26 cellular contexts compared by ENCODE assay signal in the genomic region with DNA sequence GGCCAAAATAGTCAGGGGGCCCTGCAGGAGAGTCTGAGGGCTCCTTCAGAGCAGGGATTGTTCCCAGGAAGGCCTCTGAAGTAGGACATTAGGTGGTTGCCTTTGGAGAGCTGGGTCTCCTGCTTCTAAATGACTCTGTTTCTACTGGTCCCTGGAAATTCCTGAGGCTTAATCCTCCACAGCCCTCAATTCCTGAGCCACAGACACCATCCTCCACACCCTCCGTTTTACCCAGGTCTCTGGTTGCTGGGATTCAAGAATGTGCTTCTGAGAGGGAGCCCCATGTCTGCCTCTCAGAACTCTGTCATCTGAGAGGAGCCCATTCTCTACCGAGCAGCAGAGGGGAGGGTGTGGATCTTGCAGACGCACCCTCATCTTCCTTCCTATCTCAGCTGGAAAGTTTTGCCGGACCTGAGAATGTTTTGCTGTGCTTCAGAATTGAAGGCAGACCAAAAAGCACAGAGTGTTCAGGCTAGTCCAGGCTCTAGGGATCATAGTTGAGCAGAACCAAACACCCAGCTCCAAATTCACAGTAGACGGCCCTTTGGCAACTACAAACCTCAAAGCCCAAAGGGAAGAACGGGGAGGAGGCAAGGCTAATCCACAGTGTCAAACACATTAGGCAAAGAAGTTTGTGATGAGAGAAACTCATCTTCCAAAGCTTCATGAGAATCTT. TPM values are rescaled to one million over a fixed set of nuclear protein-coding genes. Genes with fewer than 3 reads are reported as not detected.
DNase-seq lines count a peak whose midpoint lies in the region; ATAC-seq and TF ChIP-seq lines count a peak whose summit lies in the region.
"Had no signal": no experiment of that assay in that cellular context is flagged by ENCODE, and none has a peak within 500 bp of the region (broad histone marks: within the 10 kb centered on the region; RNA-seq: fewer than 3 reads in every experiment).

No MANE protein-coding gene starts in this region.

- WGBS in esophagus muscularis mucosa, result 78% methylated on average over 5 of the region's 6 CpGs
- WGBS in mesenchymal stem cell, result 91% methylated on average over 5 of the region's 6 CpGs

- H3K4me2 ChIP-seq in mesenchymal stem cell (ENCODE audit: low read length, poor library complexity, severe bottlenecking), result no peak overlapping the region
- H3K4me2 ChIP-seq: A549 had no signal

- H3K27ac ChIP-seq in esophagus muscularis mucosa (replicated peaks in 1 of 4), result peak overlapping the region; percentile 45 to 65 (median 62)
- H3K27ac ChIP-seq in mesenchymal stem cell (ENCODE audit: low read length, poor library complexity, severe bottlenecking), result no peak overlapping the region
- H3K27ac ChIP-seq: A549, upper lobe of left lung had no signal

- H2AK5ac ChIP-seq in mesenchymal stem cell (ENCODE audit: low read length, severe bottlenecking), result peak overlapping the region; percentile 18

- H3K79me1 ChIP-seq in mesenchymal stem cell (replicated peaks; ENCODE audit: low read length, poor library complexity, severe bottlenecking), result no peaks in the 10 kb centered on the region

- DNase-seq in AG20443 (ENCODE audit: low spot score) (peak; percentile 18), esophagus muscularis mucosa (ENCODE audit: extremely low spot score) (peak; percentile 89), mesenchymal stem cell (no peak), sciatic nerve (ENCODE audit: low spot score) (no peak), NCI-H1436 treated with DMSO at 0.1 percent for 48 hours (lab: John Stamatoyannopoulos, UW) (no peak), iPS-NIHi7 (ENCODE audit: extremely low spot score) (no peak)
- DNase-seq: activated CD4-positive, alpha-beta T cell treated with anti-CD3 and anti-CD28 coated beads, Interleukin-2, amount 50 U/mL, for 1 hour; activated gamma-delta T cell treated with Interleukin-2 at 50 U/mL for 16 hours; activated T-cell treated with anti-CD3 and anti-CD28 coated beads for 4 hours; amniotic stem cell; C1 segment of cervical spinal cord; central memory CD4-positive, alpha-beta T cell; GDM1; kidney; MG63; NCI-H748 treated with DMSO at 0.1 percent for 48 hours; SHP77 treated with DMSO at 0.1 percent for 48 hours; stimulated activated naive CD4-positive, alpha-beta T cell; T-cell; upper lobe of left lung had no signal

- H3K36me3 ChIP-seq in esophagus muscularis mucosa, result no peaks in the 10 kb centered on the region
- H3K36me3 ChIP-seq in mesenchymal stem cell (ENCODE audit: control insufficient read depth in 1 of 2, insufficient read depth in 2 of 2, low read depth in 1 of 2, low read length in 2 of 2), result no peaks in the 10 kb centered on the region
- H3K36me3 ChIP-seq: HAP-1, MG63, upper lobe of left lung had no signal

- TF ChIP-seq EP300 in esophagus muscularis mucosa (IDR thresholded peaks at IDR 0.05), result no peak

- H4K91ac ChIP-seq in mesenchymal stem cell (ENCODE audit: low read length), result no peak overlapping the region

- H3K4me1 ChIP-seq in esophagus muscularis mucosa (peaks cover 0 to 14% (median 6%) of the 10 kb centered on the region in 4 donors), mesenchymal stem cell (ENCODE audit: control insufficient read depth, insufficient read depth, low read depth, low read length) (peaks cover 14% of the 10 kb centered on the region)
- H3K4me1 ChIP-seq: A549, upper lobe of left lung had no signal

- H2BK15ac ChIP-seq in mesenchymal stem cell (ENCODE audit: low read depth, poor library complexity, severe bottlenecking), result no peak overlapping the region

- H3K4ac ChIP-seq in mesenchymal stem cell (ENCODE audit: low read depth in 1 of 2, low read length in 2 of 2), result no peak overlapping the region

- H3K4me3 ChIP-seq in esophagus muscularis mucosa (no peak overlapping the region), mesenchymal stem cell (ENCODE audit: insufficient read depth in 1 of 2, low read depth in 1 of 2, low read length in 2 of 2) (peak overlapping the region in 1 of 2 experiments; percentile 27)
- H3K4me3 ChIP-seq: A549, HAP-1, MG63, upper lobe of left lung had no signal

- no peak overlapping the region for H2AFZ ChIP-seq in mesenchymal stem cell (ENCODE audit: low read depth, low read length)

- H3K9me3 ChIP-seq in esophagus muscularis mucosa (no peaks in the 10 kb centered on the region), mesenchymal stem cell (ENCODE audit: control insufficient read depth, low read length) (no peaks in the 10 kb centered on the region)
- H3K9me3 ChIP-seq: A549, HAP-1, MG63, upper lobe of left lung had no signal

- H3K27me3 ChIP-seq in esophagus muscularis mucosa (no peaks in the 10 kb centered on the region), mesenchymal stem cell (ENCODE audit: control insufficient read depth in 1 of 2, insufficient read depth in 1 of 2, low read length in 2 of 2) (no peaks in the 10 kb centered on the region)
- H3K27me3 ChIP-seq: MG63, upper lobe of left lung had no signal

- ATAC-seq in sciatic nerve (peak; percentile 86), GM21619 (IDR thresholded peaks at IDR 0.05; ENCODE audit: unreplicated experiment) (no peak), GM18867 (IDR thresholded peaks at IDR 0.05; ENCODE audit: unreplicated experiment) (no peak)
- ATAC-seq: A549, T-cell had no signal

- H3K14ac ChIP-seq in mesenchymal stem cell (ENCODE audit: low read length in 2 of 2), result no peak overlapping the region

- no peak for TF ChIP-seq POLR2A in esophagus muscularis mucosa (IDR thresholded peaks at IDR 0.05; ENCODE audit: low read depth)

- H2BK5ac ChIP-seq in mesenchymal stem cell (ENCODE audit: low read depth, low read length, poor library complexity, severe bottlenecking), result no peak overlapping the region

- intact Hi-C loops in esophagus muscularis mucosa (cut with DNase I), result no loop called here
- intact Hi-C loops in sciatic nerve (cut with DNase I), result loop anchor here (10.0 kb wide), 1 partner anchor 70 kb away; no protein-coding TSS in a partner anchor

- no peak overlapping the region for H3K23ac ChIP-seq in mesenchymal stem cell (ENCODE audit: low read length in 2 of 2)

- no peak overlapping the region for H4K8ac ChIP-seq in mesenchymal stem cell (ENCODE audit: low read length)

- H3K9ac ChIP-seq in mesenchymal stem cell (ENCODE audit: low read length), result peak overlapping the region; percentile 51

- no peak for TF ChIP-seq CTCF in esophagus muscularis mucosa (IDR thresholded peaks at IDR 0.05)

- no peak overlapping the region for H2BK12ac ChIP-seq in mesenchymal stem cell (ENCODE audit: low read length in 2 of 2)

- H2BK120ac ChIP-seq in mesenchymal stem cell (ENCODE audit: low read depth, low read length), result no peak overlapping the region

- H3K18ac ChIP-seq in mesenchymal stem cell (ENCODE audit: low read depth in 1 of 2, low read length in 2 of 2), result no peak overlapping the region

RNA-seq across cellular contexts. Expression of a gene that starts 8.1 kb away (rescaled TPM):
- total RNA-seq in esophagus muscularis mucosa, result 10 to 100 TPM; 17.0 to 32.3 (median 28.7) TPM
- polyA plus RNA-seq in mesenchymal stem cell (2013, experiment 1 of 2), result not detected
- not detected for polyA plus RNA-seq in mesenchymal stem cell (2013, experiment 2 of 2)
- 67.9 TPM for total RNA-seq in sciatic nerve
- total RNA-seq: kidney, neural crest cell, OCI-LY7 had no signal
- polyA plus RNA-seq: A549 had no signal

Comparison
In these comparisons a context has a peak if more than half of its experiments do, and no peak if none do; other contexts are left out.
1. DNase-seq: peak in AG20443 (single experiment) and esophagus muscularis mucosa (single experiment); none in mesenchymal stem cell (single experiment), sciatic nerve (single experiment), NCI-H1436 treated with DMSO at 0.1 percent for 48 hours (single experiment) and iPS-NIHi7 (single experiment).